Comparison of ENCODE assay signal across 1 cellular context in genomic region chr7:22681852-22682657, GRCh38.
TF ChIP-seq lines count a peak whose summit lies in the region.

No MANE protein-coding gene starts in this region.

TF ChIP-seq in K562, 482 proteins besides CTCF, POLR2A, EP300 and RAD21 (continued from another document and continues in another):
- TF ChIP-seq, protein P1, sequence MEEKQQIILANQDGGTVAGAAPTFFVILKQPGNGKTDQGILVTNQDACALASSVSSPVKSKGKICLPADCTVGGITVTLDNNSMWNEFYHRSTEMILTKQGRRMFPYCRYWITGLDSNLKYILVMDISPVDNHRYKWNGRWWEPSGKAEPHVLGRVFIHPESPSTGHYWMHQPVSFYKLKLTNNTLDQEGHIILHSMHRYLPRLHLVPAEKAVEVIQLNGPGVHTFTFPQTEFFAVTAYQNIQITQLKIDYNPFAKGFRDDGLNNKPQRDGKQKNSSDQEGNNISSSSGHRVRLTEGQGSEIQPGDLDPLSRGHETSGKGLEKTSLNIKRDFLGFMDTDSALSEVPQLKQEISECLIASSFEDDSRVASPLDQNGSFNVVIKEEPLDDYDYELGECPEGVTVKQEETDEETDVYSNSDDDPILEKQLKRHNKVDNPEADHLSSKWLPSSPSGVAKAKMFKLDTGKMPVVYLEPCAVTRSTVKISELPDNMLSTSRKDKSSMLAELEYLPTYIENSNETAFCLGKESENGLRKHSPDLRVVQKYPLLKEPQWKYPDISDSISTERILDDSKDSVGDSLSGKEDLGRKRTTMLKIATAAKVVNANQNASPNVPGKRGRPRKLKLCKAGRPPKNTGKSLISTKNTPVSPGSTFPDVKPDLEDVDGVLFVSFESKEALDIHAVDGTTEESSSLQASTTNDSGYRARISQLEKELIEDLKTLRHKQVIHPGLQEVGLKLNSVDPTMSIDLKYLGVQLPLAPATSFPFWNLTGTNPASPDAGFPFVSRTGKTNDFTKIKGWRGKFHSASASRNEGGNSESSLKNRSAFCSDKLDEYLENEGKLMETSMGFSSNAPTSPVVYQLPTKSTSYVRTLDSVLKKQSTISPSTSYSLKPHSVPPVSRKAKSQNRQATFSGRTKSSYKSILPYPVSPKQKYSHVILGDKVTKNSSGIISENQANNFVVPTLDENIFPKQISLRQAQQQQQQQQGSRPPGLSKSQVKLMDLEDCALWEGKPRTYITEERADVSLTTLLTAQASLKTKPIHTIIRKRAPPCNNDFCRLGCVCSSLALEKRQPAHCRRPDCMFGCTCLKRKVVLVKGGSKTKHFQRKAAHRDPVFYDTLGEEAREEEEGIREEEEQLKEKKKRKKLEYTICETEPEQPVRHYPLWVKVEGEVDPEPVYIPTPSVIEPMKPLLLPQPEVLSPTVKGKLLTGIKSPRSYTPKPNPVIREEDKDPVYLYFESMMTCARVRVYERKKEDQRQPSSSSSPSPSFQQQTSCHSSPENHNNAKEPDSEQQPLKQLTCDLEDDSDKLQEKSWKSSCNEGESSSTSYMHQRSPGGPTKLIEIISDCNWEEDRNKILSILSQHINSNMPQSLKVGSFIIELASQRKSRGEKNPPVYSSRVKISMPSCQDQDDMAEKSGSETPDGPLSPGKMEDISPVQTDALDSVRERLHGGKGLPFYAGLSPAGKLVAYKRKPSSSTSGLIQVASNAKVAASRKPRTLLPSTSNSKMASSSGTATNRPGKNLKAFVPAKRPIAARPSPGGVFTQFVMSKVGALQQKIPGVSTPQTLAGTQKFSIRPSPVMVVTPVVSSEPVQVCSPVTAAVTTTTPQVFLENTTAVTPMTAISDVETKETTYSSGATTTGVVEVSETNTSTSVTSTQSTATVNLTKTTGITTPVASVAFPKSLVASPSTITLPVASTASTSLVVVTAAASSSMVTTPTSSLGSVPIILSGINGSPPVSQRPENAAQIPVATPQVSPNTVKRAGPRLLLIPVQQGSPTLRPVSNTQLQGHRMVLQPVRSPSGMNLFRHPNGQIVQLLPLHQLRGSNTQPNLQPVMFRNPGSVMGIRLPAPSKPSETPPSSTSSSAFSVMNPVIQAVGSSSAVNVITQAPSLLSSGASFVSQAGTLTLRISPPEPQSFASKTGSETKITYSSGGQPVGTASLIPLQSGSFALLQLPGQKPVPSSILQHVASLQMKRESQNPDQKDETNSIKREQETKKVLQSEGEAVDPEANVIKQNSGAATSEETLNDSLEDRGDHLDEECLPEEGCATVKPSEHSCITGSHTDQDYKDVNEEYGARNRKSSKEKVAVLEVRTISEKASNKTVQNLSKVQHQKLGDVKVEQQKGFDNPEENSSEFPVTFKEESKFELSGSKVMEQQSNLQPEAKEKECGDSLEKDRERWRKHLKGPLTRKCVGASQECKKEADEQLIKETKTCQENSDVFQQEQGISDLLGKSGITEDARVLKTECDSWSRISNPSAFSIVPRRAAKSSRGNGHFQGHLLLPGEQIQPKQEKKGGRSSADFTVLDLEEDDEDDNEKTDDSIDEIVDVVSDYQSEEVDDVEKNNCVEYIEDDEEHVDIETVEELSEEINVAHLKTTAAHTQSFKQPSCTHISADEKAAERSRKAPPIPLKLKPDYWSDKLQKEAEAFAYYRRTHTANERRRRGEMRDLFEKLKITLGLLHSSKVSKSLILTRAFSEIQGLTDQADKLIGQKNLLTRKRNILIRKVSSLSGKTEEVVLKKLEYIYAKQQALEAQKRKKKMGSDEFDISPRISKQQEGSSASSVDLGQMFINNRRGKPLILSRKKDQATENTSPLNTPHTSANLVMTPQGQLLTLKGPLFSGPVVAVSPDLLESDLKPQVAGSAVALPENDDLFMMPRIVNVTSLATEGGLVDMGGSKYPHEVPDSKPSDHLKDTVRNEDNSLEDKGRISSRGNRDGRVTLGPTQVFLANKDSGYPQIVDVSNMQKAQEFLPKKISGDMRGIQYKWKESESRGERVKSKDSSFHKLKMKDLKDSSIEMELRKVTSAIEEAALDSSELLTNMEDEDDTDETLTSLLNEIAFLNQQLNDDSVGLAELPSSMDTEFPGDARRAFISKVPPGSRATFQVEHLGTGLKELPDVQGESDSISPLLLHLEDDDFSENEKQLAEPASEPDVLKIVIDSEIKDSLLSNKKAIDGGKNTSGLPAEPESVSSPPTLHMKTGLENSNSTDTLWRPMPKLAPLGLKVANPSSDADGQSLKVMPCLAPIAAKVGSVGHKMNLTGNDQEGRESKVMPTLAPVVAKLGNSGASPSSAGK (IDR thresholded peaks at IDR 0.05) = peak; percentile 56
- peak; percentile 82 for TF ChIP-seq PTRF (tag; IDR thresholded peaks at IDR 0.05)
- peak; percentile 68; the same call in 1 of the 2 replicates for TF ChIP-seq HMBOX1 (IDR thresholded peaks at IDR 0.05)
- no peak for TF ChIP-seq MXI1 (IDR thresholded peaks at IDR 0.05; ENCODE audit: low read depth, low read length)
- TF ChIP-seq NFE2L1 (tag; IDR thresholded peaks at IDR 0.05; ENCODE audit: borderline replicate concordance, low read depth) = no peak
- no peak for TF ChIP-seq CREBBP (IDR thresholded peaks at IDR 0.05; ENCODE audit: low read depth, low read length)
- TF ChIP-seq MLLT1 (IDR thresholded peaks at IDR 0.05) = peak; percentile 37 to 68; a peak in 1 of 4 replicates
- TF ChIP-seq, protein P2, sequence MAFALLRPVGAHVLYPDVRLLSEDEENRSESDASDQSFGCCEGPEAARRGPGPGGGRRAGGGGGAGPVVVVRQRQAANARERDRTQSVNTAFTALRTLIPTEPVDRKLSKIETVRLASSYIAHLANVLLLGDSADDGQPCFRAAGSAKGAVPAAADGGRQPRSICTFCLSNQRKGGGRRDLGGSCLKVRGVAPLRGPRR (CRISPR knock-in tag; IDR thresholded peaks at IDR 0.05) = peak; percentile 82
- TF ChIP-seq ZNF41 (CRISPR knock-in tag; conservative IDR thresholded peaks at IDR 0.05) = 0 out of 2 replicates have a peak, but pooled peaks have one; percentile 28
- TF ChIP-seq ZNF217 (CRISPR knock-in tag; IDR thresholded peaks at IDR 0.05) = no peak
- TF ChIP-seq AFF1 (IDR thresholded peaks at IDR 0.05; ENCODE audit: low read depth in 1 of 2, partially characterized antibody in 2 of 2) = peak in 1 of 2 experiments; percentile 45
- no peak for TF ChIP-seq ARID3B (CRISPR knock-in tag; IDR thresholded peaks at IDR 0.05; ENCODE audit: borderline replicate concordance)
- peak; percentile 20 for TF ChIP-seq TBP (optimal IDR thresholded peaks at IDR 0.05; ENCODE audit: low read depth, low read length)
- TF ChIP-seq HDGF (IDR thresholded peaks at IDR 0.05) = peak; percentile 62; the same call in 1 of the 2 replicates
- TF ChIP-seq DIDO1 (tag; IDR thresholded peaks at IDR 0.05; ENCODE audit: low read depth) = 0 out of 2 replicates have a peak, but pooled peaks have one; percentile 16
- TF ChIP-seq SNIP1 (IDR thresholded peaks at IDR 0.05; ENCODE audit: low read depth) = no peak
- TF ChIP-seq CREB3L1 (IDR thresholded peaks at IDR 0.05; ENCODE audit: borderline replicate concordance, low read depth) = peak; percentile 47; the same call in 1 of the 2 replicates
- no peak for TF ChIP-seq KLF13 (tag; IDR thresholded peaks at IDR 0.05; ENCODE audit: borderline replicate concordance, low read depth)
- TF ChIP-seq MYC (IDR thresholded peaks at IDR 0.05; ENCODE audit: low read depth, low read length) = peak; percentile 58
- no peak for TF ChIP-seq MYC (CRISPR knock-in tag; IDR thresholded peaks at IDR 0.05; ENCODE audit: borderline replicate concordance, low read depth)
- peak; percentile 78; the same call in 1 of the 2 replicates for TF ChIP-seq THRB (CRISPR knock-in tag; conservative IDR thresholded peaks at IDR 0.05)
- no peak for TF ChIP-seq ZBED1 (IDR thresholded peaks at IDR 0.05)
- TF ChIP-seq MED1 (CRISPR knock-in tag; IDR thresholded peaks at IDR 0.05; ENCODE audit: borderline replicate concordance) = no peak
- peak; percentile 62; the same call in 1 of the 2 replicates for TF ChIP-seq C11orf30 (IDR thresholded peaks at IDR 0.05; ENCODE audit: low read depth)
- TF ChIP-seq HNRNPH1 (optimal IDR thresholded peaks at IDR 0.05; ENCODE audit: low read depth, low read length) = no peak
- peak; percentile 40; the same call in 1 of the 2 replicates for TF ChIP-seq GABPA (tag; conservative IDR thresholded peaks at IDR 0.05; ENCODE audit: low read depth)
- TF ChIP-seq ILK (tag; IDR thresholded peaks at IDR 0.05; ENCODE audit: borderline replicate concordance, low read depth) = no peak
- no peak for TF ChIP-seq EGR1 (conservative IDR thresholded peaks at IDR 0.05)
- peak; percentile 7; the same call in 1 of the 2 replicates for TF ChIP-seq MTA2 (IDR thresholded peaks at IDR 0.05; ENCODE audit: low read depth)
- peak; percentile 88 for TF ChIP-seq SOX6 (IDR thresholded peaks at IDR 0.05)
- no peak for TF ChIP-seq XRCC3 (IDR thresholded peaks at IDR 0.05)
- peak; percentile 100 for TF ChIP-seq ATF3 (IDR thresholded peaks at IDR 0.05)
- peak; percentile 89 for TF ChIP-seq ATF3 (CRISPR knock-in tag; conservative IDR thresholded peaks at IDR 0.05)
